8 cellular contexts compared by ENCODE assay signal in the genomic region with DNA sequence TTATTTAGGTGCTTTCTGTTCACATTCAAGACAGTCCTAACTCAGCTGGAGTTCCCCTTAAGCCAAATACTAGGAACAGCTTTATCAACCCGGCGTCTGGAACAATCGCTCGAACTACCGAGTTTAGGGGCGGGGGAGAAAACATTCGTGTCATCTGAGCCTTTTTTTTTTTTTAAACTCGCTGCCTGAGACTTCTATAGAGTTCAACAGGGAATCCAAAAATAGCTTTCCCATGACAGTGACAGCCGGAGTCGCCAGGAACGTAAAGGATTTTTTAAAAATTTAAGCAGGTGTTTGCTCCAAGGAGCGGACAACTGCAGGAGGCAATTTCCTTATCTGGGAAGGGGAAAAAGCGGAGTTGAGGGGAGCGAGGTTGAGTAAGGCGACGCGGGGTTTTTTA. TPM values are rescaled to one million over a fixed set of nuclear protein-coding genes. Genes with fewer than 3 reads are reported as not detected.
DNase-seq lines count a peak whose midpoint lies in the region; ATAC-seq and TF ChIP-seq lines count a peak whose summit lies in the region.

No MANE protein-coding gene starts in this region.

- peak overlapping the region; percentile 96 for H3K4me3 Mint-ChIP-seq in HFFc6

- peaks cover 14% of the 10 kb centered on the region for H3K36me3 Mint-ChIP-seq in HFFc6 (ENCODE audit: low read depth)

- peak overlapping the region; percentile 94 for H3K27ac Mint-ChIP-seq in HFFc6

- H3K27me3 ChIP-seq in GM06990 (replicated peaks; ENCODE audit: control insufficient read depth, insufficient read depth, low read length): no peaks in the 10 kb centered on the region
- no peaks in the 10 kb centered on the region for H3K27me3 ChIP-seq in left lung

- ATAC-seq in left lung: peak; percentile 38
- no peak for ATAC-seq in stimulated activated naive CD8-positive, alpha-beta T cell treated with anti-CD3 and anti-CD28 coated beads, Interleukin-15, Interleukin-2, amounts not matched to agents 100 U/mL and 50 U/mL, for 24 hours

- H3K4me1 Mint-ChIP-seq in HFFc6 (ENCODE audit: low read depth): peaks cover 37% of the 10 kb centered on the region

- peak overlapping the region; percentile 89 to 91 for H3K27ac ChIP-seq in left lung

- DNase-seq in GM06990 (ENCODE audit: extremely low read depth, insufficient read length) (no peak), HFFc6 (peak; percentile 13), SK-N-DZ (ENCODE audit: low spot score) (peak; percentile 7), cerebellum (ENCODE audit: low spot score) (peak; percentile 10), left lung (peak in 1 of 2 donors; percentile 40), NCI-H446 treated with DMSO at 0.1 percent for 48 hours (lab: John Stamatoyannopoulos, UW) (no peak), T-helper 9 cell (no peak)
- peak; percentile 11 for DNase-seq in stimulated activated naive CD8-positive, alpha-beta T cell treated with anti-CD3 and anti-CD28 coated beads, Interleukin-15, Interleukin-2, amounts not matched to agents 100 U/mL and 50 U/mL, for 24 hours

- peaks cover 9% of the 10 kb centered on the region for H3K9me3 Mint-ChIP-seq in HFFc6

- no peaks in the 10 kb centered on the region for H3K36me3 ChIP-seq in GM06990 (ENCODE audit: control insufficient read depth, insufficient read depth, low read length)
- no peaks in the 10 kb centered on the region for H3K36me3 ChIP-seq in left lung

- TF ChIP-seq CTCF in GM06990 (IDR thresholded peaks at IDR 0.05; ENCODE audit: insufficient read depth, low read length, poor library complexity, severe bottlenecking) (no peak), HFFc6 (IDR thresholded peaks at IDR 0.05) (no peak), left lung (IDR thresholded peaks at IDR 0.05) (no peak)

- H3K4me3 ChIP-seq in GM06990 (replicated peaks; ENCODE audit: low read depth, low read length) (peak overlapping the region; percentile 96), left lung (peak overlapping the region; percentile 75 to 96)

- H3K4me1 ChIP-seq in left lung: peaks cover 9 to 37% of the 10 kb centered on the region in 2 donors

- peaks cover 2% of the 10 kb centered on the region; the same call in 1 of the 2 replicates for H3K27me3 Mint-ChIP-seq in HFFc6 (ENCODE audit: insufficient read depth)

- peaks cover 0 to 8% of the 10 kb centered on the region in 2 donors for H3K9me3 ChIP-seq in left lung

- intact Hi-C loops in left lung (cut with DNase I): no loop called here

RNA-seq across cellular contexts. Expression of gene TRAF6, which starts 0.8 kb away (rescaled TPM):
- total RNA-seq in HFFc6 (2021; fragmentation: NEBNext Ultra II Directional; extraction: Animal tissue kit (Norgen Biotek cat#: 25700)): 1 to 10 TPM; 7.9 to 9.5 (median 8.3) TPM
- polyA plus RNA-seq in SK-N-DZ (2014; cell fraction: cytosol; rRNA removed): 3.9 and 5.7 TPM in 2 replicates
- 5.2 and 7.3 TPM in 2 replicates for polyA plus RNA-seq in SK-N-DZ (2014; cell fraction: nucleus; rRNA removed)
- 17.0 TPM for total RNA-seq in cerebellum
- total RNA-seq in left lung: 10 to 100 TPM; 11.3 to 12.4 TPM

RNA-seq across cellular contexts. Expression of gene RAG1, which starts 58.5 kb away (rescaled TPM):
- total RNA-seq in HFFc6 (2021; fragmentation: NEBNext Ultra II Directional; extraction: Animal tissue kit (Norgen Biotek cat#: 25700)): under 1 TPM; 0.09 to 0.58 (median 0.29) TPM
- polyA plus RNA-seq in SK-N-DZ (2014; cell fraction: cytosol; rRNA removed): 0.21 and 0.22 TPM in 2 replicates
- 0.17 and 1.5 TPM in 2 replicates for polyA plus RNA-seq in SK-N-DZ (2014; cell fraction: nucleus; rRNA removed)
- total RNA-seq in cerebellum (0.36 TPM), left lung (1 to 10 TPM in 1 of 2 donors, under 1 TPM in 1; 0.50 to 1.4 TPM)

Comparison
In these comparisons a context has a peak if more than half of its experiments do, and no peak if none do; other contexts are left out.
1. DNase-seq: peak in HFFc6 (single experiment), SK-N-DZ (single experiment), cerebellum (single experiment) and stimulated activated naive CD8-positive, alpha-beta T cell treated with anti-CD3 and anti-CD28 coated beads, Interleukin-15, Interleukin-2, amounts not matched to agents 100 U/mL and 50 U/mL, for 24 hours (single experiment); none in GM06990 (single experiment), NCI-H446 treated with DMSO at 0.1 percent for 48 hours (single experiment) and T-helper 9 cell (single experiment).